In genomic region chr11:57425565-57426438, GRCh38 we compare ENCODE assay signal across 8 cellular contexts. TPM values are rescaled to one million over a fixed set of nuclear protein-coding genes. Genes with fewer than 3 reads are reported as not detected.
A peak's percentile ranks its signal among the peaks of the same experiment; 100 is the strongest.
DNase-seq lines count a peak whose midpoint lies in the region; ATAC-seq and TF ChIP-seq lines count a peak whose summit lies in the region.

No MANE protein-coding gene starts in this region.

- peaks cover 50% of the 10 kb centered on the region for H3K4me1 Mint-ChIP-seq in activated T-cell treated with anti-CD3 and anti-CD28 coated beads, Interleukin-2, amount 50 U/mL, for 24 hours (ENCODE audit: low read depth)

- H3K4me3 Mint-ChIP-seq in activated T-cell treated with anti-CD3 and anti-CD28 coated beads, Interleukin-2, amount 50 U/mL, for 24 hours, result peak overlapping the region; percentile 98

- H3K27me3 ChIP-seq in body of pancreas (no peaks in the 10 kb centered on the region), subcutaneous abdominal adipose tissue (ENCODE audit: control insufficient read depth in 5 of 5, insufficient read depth in 4 of 5, low read length in 5 of 5) (no peaks in the 10 kb centered on the region)

- peak overlapping the region; percentile 98 for H3K27ac Mint-ChIP-seq in activated T-cell treated with anti-CD3 and anti-CD28 coated beads, Interleukin-2, amount 50 U/mL, for 24 hours

- H3K27ac ChIP-seq in body of pancreas, result peak overlapping the region; percentile 65 to 94 (median 90)
- H3K27ac ChIP-seq in subcutaneous abdominal adipose tissue (ENCODE audit: low read depth, low read length), result peak overlapping the region; percentile 96

- DNase-seq in activated T-cell treated with anti-CD3 and anti-CD28 coated beads, Interleukin-2, amount 50 U/mL, for 24 hours, result peak; percentile 65
- DNase-seq in activated T-cell treated with anti-CD3 and anti-CD28 coated beads for 4 hours (no peak), body of pancreas (peak; percentile 25 to 51 (median 44)), left colon (peak; percentile 39 to 60)

- no peaks in the 10 kb centered on the region for H3K9me3 Mint-ChIP-seq in activated T-cell treated with anti-CD3 and anti-CD28 coated beads, Interleukin-2, amount 50 U/mL, for 24 hours

- TF ChIP-seq POLR2A in body of pancreas (IDR thresholded peaks at IDR 0.05), result no peak

- H3K36me3 ChIP-seq in body of pancreas (replicated peaks in 1 of 2; ENCODE audit: insufficient read depth in 1 of 2, low read depth in 2 of 2), result no peaks in the 10 kb centered on the region
- peaks cover 0 to 25% (median 15%) of the 10 kb centered on the region in 5 donors for H3K36me3 ChIP-seq in subcutaneous abdominal adipose tissue (ENCODE audit: control insufficient read depth in 5 of 5, insufficient read depth in 5 of 5, low read length in 5 of 5)

- no peaks in the 10 kb centered on the region for H3K27me3 Mint-ChIP-seq in activated T-cell treated with anti-CD3 and anti-CD28 coated beads, Interleukin-2, amount 50 U/mL, for 24 hours

- TF ChIP-seq CTCF in body of pancreas (IDR thresholded peaks at IDR 0.05), result no peak

- H3K4me3 ChIP-seq in body of pancreas (no peak overlapping the region), subcutaneous abdominal adipose tissue (ENCODE audit: low read depth in 1 of 5, low read length in 5 of 5) (peak overlapping the region; percentile 57 to 68 (median 60))

- H3K9me3 ChIP-seq in body of pancreas (no peaks in the 10 kb centered on the region), subcutaneous abdominal adipose tissue (ENCODE audit: control insufficient read depth in 5 of 5, low read length in 5 of 5) (no peaks in the 10 kb centered on the region)

- peak overlapping the region; percentile 70 to 86 (median 82) for H3K9ac ChIP-seq in subcutaneous abdominal adipose tissue (ENCODE audit: low read length in 5 of 5)

- H3K4me1 ChIP-seq in body of pancreas (peaks cover 56% of the 10 kb centered on the region), subcutaneous abdominal adipose tissue (ENCODE audit: control insufficient read depth in 5 of 5, insufficient read depth in 5 of 5, low read length in 5 of 5) (peaks cover 24 to 50% (median 48%) of the 10 kb centered on the region in 5 donors)

- H3K36me3 Mint-ChIP-seq in activated T-cell treated with anti-CD3 and anti-CD28 coated beads, Interleukin-2, amount 50 U/mL, for 24 hours (ENCODE audit: low read depth), result peaks cover 65% of the 10 kb centered on the region

- intact Hi-C loops in body of pancreas (cut with DNase I) (no loop called here), left colon (cut with DNase I, micrococcal nuclease) (no loop called here)

- WGBS in body of pancreas, 2 donors, result 59 to 65% methylated on average over 10 to 15 of the region's 15 CpGs

- peak; percentile 26 for ATAC-seq in body of pancreas
- ATAC-seq in left colon, result no peak
- ATAC-seq in GM19397 (IDR thresholded peaks at IDR 0.05; ENCODE audit: unreplicated experiment), result no peak
- no peak for ATAC-seq in GM21619 (IDR thresholded peaks at IDR 0.05; ENCODE audit: unreplicated experiment)
- ATAC-seq in HG02981 (IDR thresholded peaks at IDR 0.05; ENCODE audit: unreplicated experiment), result no peak

RNA-seq across cellular contexts. Expression of gene SLC43A3, which starts 1.1 kb away (rescaled TPM):
- total RNA-seq in body of pancreas (10 to 100 TPM; 23.1 to 30.0 TPM), left colon (1 to 10 TPM; 6.9 to 9.6 TPM)

RNA-seq across cellular contexts. Expression of gene RTN4RL2, which starts 34.5 kb away (rescaled TPM):
- total RNA-seq in body of pancreas, result 1 to 10 TPM in 1 of 2 donors, under 1 TPM in 1; 0.99 to 3.4 TPM
- total RNA-seq in left colon, result under 1 TPM; 0.67 to 0.98 TPM

RNA-seq across cellular contexts. Expression of gene PRG2, which starts 35.4 kb away (rescaled TPM):
- not detected for total RNA-seq in body of pancreas
- under 1 TPM in 1 of 2 donors, not detected in 1; 0.22 TPM for total RNA-seq in left colon

RNA-seq across cellular contexts. Expression of gene PRG3, which starts 44.9 kb away (rescaled TPM):
- total RNA-seq in body of pancreas (not detected), left colon (not detected)

Comparison
In these comparisons a context has a peak if more than half of its experiments do, and no peak if none do; other contexts are left out.
1. H3K4me3 ChIP-seq: peak in subcutaneous abdominal adipose tissue (5 of 5); none in body of pancreas (0 of 2).